In the genomic region with DNA sequence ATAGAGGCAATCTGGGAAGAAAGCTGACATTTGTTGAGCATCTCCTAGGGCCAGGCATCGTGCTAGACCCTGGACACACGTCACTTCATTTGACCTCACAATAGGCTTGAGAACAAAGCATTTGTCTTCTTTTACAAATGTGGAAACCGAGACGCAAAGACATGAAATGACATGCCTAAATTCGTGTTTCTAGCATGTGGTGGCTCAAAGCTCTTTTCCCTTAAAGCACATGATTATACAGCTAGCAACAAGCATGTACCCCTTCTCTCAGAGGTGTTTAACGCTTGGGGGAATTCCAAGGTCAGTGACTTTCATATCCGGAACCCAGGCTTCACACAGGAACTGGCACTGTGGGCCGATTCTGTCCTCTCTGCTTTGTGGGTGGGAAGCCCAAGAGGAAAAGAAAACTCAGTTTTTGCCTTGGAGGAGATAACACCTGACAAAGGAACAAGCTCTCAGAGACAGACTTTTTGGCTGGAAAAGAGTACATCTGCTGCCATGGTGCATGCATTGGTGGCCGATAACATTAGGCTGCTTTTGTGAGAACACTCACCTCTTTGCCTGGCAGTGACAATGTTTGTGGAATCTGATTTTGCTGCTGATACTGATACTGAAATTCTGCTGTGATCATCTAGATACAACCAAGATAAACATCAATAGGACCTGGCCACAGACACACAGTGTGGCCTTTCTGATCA, we compare ENCODE assay signal across 8 cellular contexts. TPM values are rescaled to one million over a fixed set of nuclear protein-coding genes. Genes with fewer than 3 reads are reported as not detected.
DNase-seq lines count a peak whose midpoint lies in the region; ATAC-seq and TF ChIP-seq lines count a peak whose summit lies in the region.

No MANE protein-coding gene starts in this region.

- ATAC-seq in HG02678 (IDR thresholded peaks at IDR 0.05; ENCODE audit: unreplicated experiment) (peak; percentile 70), heart right ventricle (no peak)
- ATAC-seq in naive thymus-derived CD4-positive, alpha-beta T cell, result peak; percentile 87

- in situ Hi-C loops in GM13977 (cut with MboI; ENCODE audit: low pct_unique_long_range_greater_than_20kb, low sequenced_read_pairs, unreplicated experiment), result loop anchor here (10.0 kb wide), 1 partner anchor 316 kb away; no protein-coding TSS in a partner anchor

- CTCF ChIA-PET in naive thymus-derived CD4-positive, alpha-beta T cell (lab: Charles Lee), result interaction anchor here (0.5 to 4.8 kb wide), 20 partner anchors 8 to 589 kb away, joined by 3 to 117 read pairs (median 14); a partner anchor contains a TSS

- peaks cover 0 to 17% (median 10%) of the 10 kb centered on the region in 3 experiments for H3K9me3 ChIP-seq in naive thymus-derived CD4-positive, alpha-beta T cell (ENCODE audit: control insufficient read depth in 2 of 3, low read length in 3 of 3)
- H3K9me3 ChIP-seq in heart right ventricle, result peaks cover 0 to 17% (median 12%) of the 10 kb centered on the region in 11 donors

- H3K4me3 Mint-ChIP-seq in activated CD4-positive, alpha-beta T cell treated with anti-CD3 and anti-CD28 coated beads, Interleukin-2, amount 10 ng/mL, durations not matched to agents 24 days and 14 days, result peak overlapping the region; percentile 76
- H3K4me3 Mint-ChIP-seq in naive thymus-derived CD4-positive, alpha-beta T cell, result peak overlapping the region; percentile 74 to 87 (median 82)
- H3K4me3 Mint-ChIP-seq in progenitor cell of endocrine pancreas (ENCODE audit: low read depth), result no peak overlapping the region

- DNase-seq in GM13977 (ENCODE audit: low spot score), result peak; percentile 76
- peak; percentile 93 for DNase-seq in activated CD4-positive, alpha-beta T cell treated with anti-CD3 and anti-CD28 coated beads, Interleukin-2, amount 10 ng/mL, durations not matched to agents 24 days and 14 days
- DNase-seq in naive thymus-derived CD4-positive, alpha-beta T cell, result peak in 8 of 9 donors; percentile 47 to 85 (median 68)
- DNase-seq in progenitor cell of endocrine pancreas (ENCODE audit: low spot score, unreplicated experiment), result no peak
- no peak for DNase-seq in globus pallidus (ENCODE audit: low spot score)
- no peak for DNase-seq in NCI-H1092 treated with DMSO at 0.1 percent for 48 hours (lab: John Stamatoyannopoulos, UW)
- DNase-seq in heart right ventricle, result no peak

- H3K4me1 ChIP-seq in naive thymus-derived CD4-positive, alpha-beta T cell (ENCODE audit: control insufficient read depth in 2 of 2, insufficient read depth in 2 of 2, low read length in 2 of 2), result peaks cover 26 to 44% of the 10 kb centered on the region in 2 donors
- H3K4me1 ChIP-seq in heart right ventricle, result peaks cover 0 to 33% (median 0%) of the 10 kb centered on the region in 9 donors

- peaks cover 17% of the 10 kb centered on the region for H3K9me3 Mint-ChIP-seq in activated CD4-positive, alpha-beta T cell treated with anti-CD3 and anti-CD28 coated beads, Interleukin-2, amount 10 ng/mL, durations not matched to agents 24 days and 14 days
- H3K9me3 Mint-ChIP-seq in naive thymus-derived CD4-positive, alpha-beta T cell, result peaks cover 0 to 21% (median 14%) of the 10 kb centered on the region in 11 donors
- peaks cover 11% of the 10 kb centered on the region for H3K9me3 Mint-ChIP-seq in progenitor cell of endocrine pancreas (ENCODE audit: low read depth)

- TF ChIP-seq CTCF in GM13977 (IDR thresholded peaks at IDR 0.05; ENCODE audit: extremely low read depth, insufficient read depth, missing control alignments) (no peak), progenitor cell of endocrine pancreas (IDR thresholded peaks at IDR 0.05; ENCODE audit: unreplicated experiment) (no peak), heart right ventricle (IDR thresholded peaks at IDR 0.05) (no peak)

- H3K4me1 Mint-ChIP-seq in activated CD4-positive, alpha-beta T cell treated with anti-CD3 and anti-CD28 coated beads, Interleukin-2, amount 10 ng/mL, durations not matched to agents 24 days and 14 days, result peaks cover 62% of the 10 kb centered on the region
- H3K4me1 Mint-ChIP-seq in naive thymus-derived CD4-positive, alpha-beta T cell, result peaks cover 39 to 54% (median 46%) of the 10 kb centered on the region in 7 donors
- H3K4me1 Mint-ChIP-seq in progenitor cell of endocrine pancreas (ENCODE audit: low read depth), result no peaks in the 10 kb centered on the region

- POLR2A ChIA-PET in naive thymus-derived CD4-positive, alpha-beta T cell (lab: Charles Lee), result interaction anchor here (0.6 to 7.2 kb wide), 20 partner anchors 11 to 321 kb away, joined by 3 to 163 read pairs (median 4); a partner anchor contains a TSS

- peak overlapping the region; percentile 100 for H3K27ac Mint-ChIP-seq in activated CD4-positive, alpha-beta T cell treated with anti-CD3 and anti-CD28 coated beads, Interleukin-2, amount 10 ng/mL, durations not matched to agents 24 days and 14 days
- peak overlapping the region; percentile 95 to 100 (median 98) for H3K27ac Mint-ChIP-seq in naive thymus-derived CD4-positive, alpha-beta T cell
- no peak overlapping the region for H3K27ac Mint-ChIP-seq in progenitor cell of endocrine pancreas

- 80 to 87% methylated on average over 9 of the region's 9 CpGs for WGBS in heart right ventricle, 2 donors

- intact Hi-C loops in activated CD4-positive, alpha-beta T cell treated with anti-CD3 and anti-CD28 coated beads, Interleukin-2, amount 10 ng/mL, durations not matched to agents 24 days and 14 days (cut with micrococcal nuclease), result loop anchor here (1.0 to 10.0 kb wide), 8 partner anchors 15 to 926 kb away; a partner anchor contains a TSS
- intact Hi-C loops in naive thymus-derived CD4-positive, alpha-beta T cell (cut with micrococcal nuclease), result loop anchor here (1.0 to 5.0 kb wide), 8 partner anchors 15 to 628 kb away; a partner anchor contains a TSS
- intact Hi-C loops in heart right ventricle (cut with DNase I), result loop anchor here in 8 of 10 donors (5.0 to 10.0 kb wide), 4 partner anchors 78 to 318 kb away; no protein-coding TSS in a partner anchor

- H3K27ac ChIP-seq in naive thymus-derived CD4-positive, alpha-beta T cell (ENCODE audit: low read depth, low read length), result peak overlapping the region; percentile 96
- peak overlapping the region in 1 of 10 donors; percentile 74 for H3K27ac ChIP-seq in heart right ventricle

- peak overlapping the region; percentile 19 for H3K4me3 ChIP-seq in naive thymus-derived CD4-positive, alpha-beta T cell (ENCODE audit: low read length)
- H3K4me3 ChIP-seq in heart right ventricle, result no peak overlapping the region

- no peaks in the 10 kb centered on the region for H3K27me3 Mint-ChIP-seq in activated CD4-positive, alpha-beta T cell treated with anti-CD3 and anti-CD28 coated beads, Interleukin-2, amount 10 ng/mL, durations not matched to agents 24 days and 14 days
- H3K27me3 Mint-ChIP-seq in naive thymus-derived CD4-positive, alpha-beta T cell, result no peaks in the 10 kb centered on the region
- peaks cover 6% of the 10 kb centered on the region for H3K27me3 Mint-ChIP-seq in progenitor cell of endocrine pancreas

- H3K36me3 ChIP-seq in naive thymus-derived CD4-positive, alpha-beta T cell (ENCODE audit: control insufficient read depth in 2 of 3, insufficient read depth in 3 of 3, low read length in 3 of 3), result no peaks in the 10 kb centered on the region
- no peaks in the 10 kb centered on the region for H3K36me3 ChIP-seq in heart right ventricle

- H3K27me3 ChIP-seq in naive thymus-derived CD4-positive, alpha-beta T cell (ENCODE audit: control insufficient read depth in 2 of 2, insufficient read depth in 2 of 2, low read length in 2 of 2), result no peaks in the 10 kb centered on the region
- H3K27me3 ChIP-seq in heart right ventricle, result no peaks in the 10 kb centered on the region

- peaks cover 25% of the 10 kb centered on the region for H3K36me3 Mint-ChIP-seq in activated CD4-positive, alpha-beta T cell treated with anti-CD3 and anti-CD28 coated beads, Interleukin-2, amount 10 ng/mL, durations not matched to agents 24 days and 14 days (ENCODE audit: low read depth)
- peaks cover under 1 to 28% (median 8%) of the 10 kb centered on the region in 5 donors for H3K36me3 Mint-ChIP-seq in naive thymus-derived CD4-positive, alpha-beta T cell
- peaks cover 5% of the 10 kb centered on the region for H3K36me3 Mint-ChIP-seq in progenitor cell of endocrine pancreas (ENCODE audit: insufficient read depth)

RNA-seq across cellular contexts. Expression of a gene that starts 15.4 kb away (rescaled TPM):
- total RNA-seq in activated CD4-positive, alpha-beta T cell treated with anti-CD3 and anti-CD28 coated beads, Interleukin-2, amount 10 ng/mL, durations not matched to agents 24 days and 14 days, result 500 and 501 TPM in 2 replicates
- 100 to 1,000 TPM; 105 to 307 (median 174) TPM for total RNA-seq in naive thymus-derived CD4-positive, alpha-beta T cell
- polyA plus RNA-seq in naive thymus-derived CD4-positive, alpha-beta T cell, result 100 to 1,000 TPM; 195 to 217 TPM
- total RNA-seq in progenitor cell of endocrine pancreas (not detected in 2 replicates), heart right ventricle (1 to 10 TPM in 4 of 10 donors, under 1 TPM in 3, not detected in 3; 0.20 to 6.5 (median 1.2) TPM)
- polyA plus RNA-seq in heart right ventricle, result 1 to 10 TPM in 1 of 2 donors, under 1 TPM in 1; 0.49 to 1.0 TPM

Comparison
In these comparisons a context has a peak if more than half of its experiments do, and no peak if none do; other contexts are left out.
1. DNase-seq: peak in GM13977 (single experiment), activated CD4-positive, alpha-beta T cell treated with anti-CD3 and anti-CD28 coated beads, Interleukin-2, amount 10 ng/mL, durations not matched to agents 24 days and 14 days (single experiment) and naive thymus-derived CD4-positive, alpha-beta T cell (8 of 9); none in progenitor cell of endocrine pancreas (single experiment), globus pallidus (single experiment), NCI-H1092 treated with DMSO at 0.1 percent for 48 hours (single experiment) and heart right ventricle (0 of 2).
2. ATAC-seq: peak in HG02678 (single experiment) and naive thymus-derived CD4-positive, alpha-beta T cell (single experiment); none in heart right ventricle (0 of 8).
3. RNA of a gene that starts 15.4 kb away (total RNA-seq): 500 to 501 TPM in activated CD4-positive, alpha-beta T cell treated with anti-CD3 and anti-CD28 coated beads, Interleukin-2, amount 10 ng/mL, durations not matched to agents 24 days and 14 days and 105 to 307 TPM in naive thymus-derived CD4-positive, alpha-beta T cell; 0.20 to 6.5 TPM in heart right ventricle and not detected in progenitor cell of endocrine pancreas; every median in the first group is over 10 times any median in the second.